In genomic region chr3:53490131-53490474, GRCh38 we compare ENCODE assay signal across 20 cellular contexts. TPM values are rescaled to one million over a fixed set of nuclear protein-coding genes. Genes with fewer than 3 reads are reported as not detected.
"Had no signal": no experiment of that assay in that cellular context is flagged by ENCODE, and none has a peak within 500 bp of the region (broad histone marks: within the 10 kb centered on the region; RNA-seq: fewer than 3 reads in every experiment).

No MANE protein-coding gene starts in this region.

- FAIRE-seq: kidney had no signal

- H3K36me3 ChIP-seq: breast epithelium, colonic mucosa, heart right ventricle, prostate gland, right atrium auricular region, upper lobe of left lung had no signal

- H3K4me1 ChIP-seq: breast epithelium had no signal

- H3K4me3 ChIP-seq: breast epithelium, colonic mucosa, heart right ventricle, lung, prostate gland, right atrium auricular region, upper lobe of left lung had no signal

- H3K27ac ChIP-seq: breast epithelium, colonic mucosa, epithelial cell of prostate, heart right ventricle, prostate gland, right atrium auricular region had no signal

- H3K9me3 ChIP-seq: breast epithelium, colonic mucosa, heart right ventricle, prostate gland, right atrium auricular region, upper lobe of left lung had no signal

- H3K27me3 ChIP-seq: colonic mucosa, right atrium auricular region had no signal

- DNase-seq: activated CD8-positive, alpha-beta memory T cell treated with anti-CD3 and anti-CD28 coated beads for 24 hours; activated CD8-positive, alpha-beta memory T cell treated with anti-CD3 and anti-CD28 coated beads, Interleukin-2, amount 50 U/mL, for 4 hours; activated naive CD4-positive, alpha-beta T cell; activated naive CD8-positive, alpha-beta T cell treated with anti-CD3 and anti-CD28 coated beads for 36 hours; activated T-cell treated with anti-CD3 and anti-CD28 coated beads, Interleukin-2, amount 50 U/mL, for 24 hours; amniotic stem cell; colonic mucosa; heart right ventricle; kidney; naive thymus-derived CD4-positive, alpha-beta T cell; stimulated activated CD4-positive, alpha-beta T cell treated with anti-CD3 and anti-CD28 coated beads, Interleukin-12 subunit alpha, Interleukin-12 subunit beta, amount 100 ng/mL, for 4 hours; stimulated activated CD4-positive, alpha-beta T cell treated with anti-CD3 and anti-CD28 coated beads, Interleukin-4, amount 100 ng/mL, for 4 hours; stimulated activated naive CD8-positive, alpha-beta T cell treated with anti-CD3 and anti-CD28 coated beads, Interleukin-15, Interleukin-2, amounts not matched to agents 100 U/mL and 50 U/mL, for 24 hours; upper lobe of left lung had no signal

RNA-seq across cellular contexts. Expression of gene CACNA1D, which starts 4.3 kb away (rescaled TPM):
- total RNA-seq: activated naive CD8-positive, alpha-beta T cell treated with anti-CD3 and anti-CD28 coated beads for 36 hours; fibroblast of villous mesenchyme had no signal
- polyA plus RNA-seq: naive thymus-derived CD4-positive, alpha-beta T cell had no signal
